25 cellular contexts compared by ENCODE assay signal in the genomic region with DNA sequence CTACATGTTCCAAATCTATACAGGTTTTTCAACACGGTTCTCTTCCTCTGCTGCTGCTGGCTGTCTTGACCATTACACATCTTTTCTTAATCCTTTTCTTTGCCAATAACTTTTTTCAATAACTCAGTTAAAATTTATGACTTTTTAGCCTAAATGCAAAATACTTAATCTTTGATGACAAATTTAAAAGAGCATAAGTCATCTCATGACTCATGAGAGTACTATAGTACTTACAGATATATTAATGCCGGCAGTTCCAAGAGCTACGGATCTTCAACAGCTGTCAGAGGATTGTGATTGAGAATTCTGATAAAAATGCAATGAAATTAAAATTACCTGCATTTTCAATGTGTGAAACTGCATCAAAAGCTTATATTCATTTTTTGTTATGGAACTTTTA.
"Had no signal": no experiment of that assay in that cellular context is flagged by ENCODE, and none has a peak within 500 bp of the region (broad histone marks: within the 10 kb centered on the region; RNA-seq: fewer than 3 reads in every experiment).

No MANE protein-coding gene starts in this region.

- H3K4me1 Mint-ChIP-seq: natural killer cell; stimulated activated naive B cell treated with anti-CD40 and anti-IgM and Interleukin-4, amounts not matched to agents 10 μg/mL and 1 μg/mL and 100 μg/mL, for 72 hours had no signal

- ATAC-seq: activated T-cell treated with anti-CD3 and anti-CD28 coated beads, Interleukin-2, amount 50 U/mL, for 4 hours; gastrocnemius medialis; natural killer cell; stimulated activated naive B cell treated with anti-CD40 and anti-IgM and Interleukin-4, amounts not matched to agents 10 μg/mL and 1 μg/mL and 100 μg/mL, for 72 hours had no signal

- DNase-seq: activated CD4-positive, alpha-beta T cell treated with anti-CD3 and anti-CD28 coated beads, Interleukin-2, amount 50 U/mL, for 4 hours; activated CD8-positive, alpha-beta memory T cell treated with anti-CD3 and anti-CD28 coated beads, Interleukin-2, amount 50 U/mL, for 48 hours; activated naive CD4-positive, alpha-beta T cell treated with anti-CD3 and anti-CD28 coated beads for 36 hours; activated naive CD8-positive, alpha-beta T cell treated with anti-CD3 and anti-CD28 coated beads, Interleukin-2, amount 10 ng/mL, durations not matched to agents 7 days and 5 days; activated T-cell treated with anti-CD3 and anti-CD28 coated beads, Interleukin-2, amount 50 U/mL, for 4 hours; amniotic stem cell; cerebellar nuclear complex; gastrocnemius medialis; hippocampal formation; left ventricle myocardium inferior; midbrain; natural killer cell; retina; sigmoid colon; stimulated activated CD4-positive, alpha-beta T cell treated with anti-CD3 and anti-CD28 coated beads, Interleukin-2, amount 100 ng/mL, for 48 hours; stimulated activated CD8-positive, alpha-beta memory T cell treated with anti-CD3 and anti-CD28 coated beads, Interleukin-4, amount 100 ng/mL, for 48 hours; stimulated activated naive B cell treated with anti-CD40 and anti-IgM and Interleukin-4, amounts not matched to agents 10 μg/mL and 1 μg/mL and 100 μg/mL, for 72 hours; testis; trophoblast cell; uterus; WERI-Rb-1 had no signal

- H3K36me3 ChIP-seq: breast epithelium, gastrocnemius medialis, left ventricle myocardium inferior, sigmoid colon, uterus, WERI-Rb-1 had no signal

- H3K27ac ChIP-seq: breast epithelium, coronary artery, gastrocnemius medialis, left ventricle myocardium inferior, sigmoid colon, testis, uterus, WERI-Rb-1 had no signal

- H3K9me3 Mint-ChIP-seq: activated naive CD4-positive, alpha-beta T cell treated with anti-CD3 and anti-CD28 coated beads for 36 hours; activated naive CD8-positive, alpha-beta T cell treated with anti-CD3 and anti-CD28 coated beads, Interleukin-2, amount 10 ng/mL, durations not matched to agents 7 days and 5 days; activated T-cell treated with anti-CD3 and anti-CD28 coated beads, Interleukin-2, amount 50 U/mL, for 4 hours; natural killer cell; stimulated activated naive B cell treated with anti-CD40 and anti-IgM and Interleukin-4, amounts not matched to agents 10 μg/mL and 1 μg/mL and 100 μg/mL, for 72 hours; T-helper 2 cell treated with Interferon-gamma antibody and Interleukin-4, amounts not matched to agents 5 μg/mL and 100 μg/mL, for 36 hours had no signal

- H3K27me3 Mint-ChIP-seq: progenitor cell of endocrine pancreas; stimulated activated naive B cell treated with anti-CD40 and anti-IgM and Interleukin-4, amounts not matched to agents 10 μg/mL and 1 μg/mL and 100 μg/mL, for 72 hours had no signal

- H3K4me3 ChIP-seq: breast epithelium, coronary artery, gastrocnemius medialis, left ventricle myocardium inferior, sigmoid colon, testis, uterus had no signal

- H3K36me3 Mint-ChIP-seq: activated naive CD8-positive, alpha-beta T cell treated with anti-CD3 and anti-CD28 coated beads, Interleukin-2, amount 10 ng/mL, durations not matched to agents 7 days and 5 days; natural killer cell had no signal

- H3K4me3 Mint-ChIP-seq: activated naive CD4-positive, alpha-beta T cell treated with anti-CD3 and anti-CD28 coated beads for 36 hours; activated naive CD8-positive, alpha-beta T cell treated with anti-CD3 and anti-CD28 coated beads, Interleukin-2, amount 10 ng/mL, durations not matched to agents 7 days and 5 days; activated T-cell treated with anti-CD3 and anti-CD28 coated beads, Interleukin-2, amount 50 U/mL, for 4 hours; natural killer cell; stimulated activated naive B cell treated with anti-CD40 and anti-IgM and Interleukin-4, amounts not matched to agents 10 μg/mL and 1 μg/mL and 100 μg/mL, for 72 hours; T-helper 2 cell treated with Interferon-gamma antibody and Interleukin-4, amounts not matched to agents 5 μg/mL and 100 μg/mL, for 36 hours had no signal

- H3K27me3 ChIP-seq: breast epithelium, gastrocnemius medialis, sigmoid colon, testis, uterus had no signal

- H3K9me3 ChIP-seq: breast epithelium, gastrocnemius medialis, left ventricle myocardium inferior, sigmoid colon, testis, uterus had no signal

- H3K4me1 ChIP-seq: breast epithelium, gastrocnemius medialis, left ventricle myocardium inferior, sigmoid colon, testis, uterus had no signal

- H3K27ac Mint-ChIP-seq: activated naive CD4-positive, alpha-beta T cell treated with anti-CD3 and anti-CD28 coated beads for 36 hours; activated naive CD8-positive, alpha-beta T cell treated with anti-CD3 and anti-CD28 coated beads, Interleukin-2, amount 10 ng/mL, durations not matched to agents 7 days and 5 days; natural killer cell; progenitor cell of endocrine pancreas; stimulated activated naive B cell treated with anti-CD40 and anti-IgM and Interleukin-4, amounts not matched to agents 10 μg/mL and 1 μg/mL and 100 μg/mL, for 72 hours; T-helper 2 cell treated with Interferon-gamma antibody and Interleukin-4, amounts not matched to agents 5 μg/mL and 100 μg/mL, for 36 hours had no signal
